In the genomic region with DNA sequence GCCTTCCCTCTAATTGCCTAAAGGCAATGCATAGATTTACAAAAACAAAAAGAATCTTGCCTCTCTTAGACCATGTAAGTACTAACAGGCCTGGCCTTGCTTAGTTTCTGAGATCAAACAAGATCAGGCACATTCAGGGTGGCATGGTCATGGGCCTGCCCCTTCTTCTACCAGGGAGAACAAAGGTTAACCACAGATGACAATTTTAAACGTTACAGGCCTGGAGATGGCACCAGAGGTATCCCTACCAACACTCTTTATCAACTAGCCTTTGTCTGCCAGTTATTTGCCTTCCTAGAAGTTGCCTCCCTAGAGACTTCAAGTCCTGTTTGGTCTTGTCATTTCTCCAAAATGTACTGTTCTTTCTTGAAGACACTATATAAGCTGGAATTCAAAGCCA, we compare ENCODE assay signal across 9 cellular contexts.
DNase-seq lines count a peak whose midpoint lies in the region; ATAC-seq and TF ChIP-seq lines count a peak whose summit lies in the region.
"Had no signal": no experiment of that assay in that cellular context is flagged by ENCODE, and none has a peak within 500 bp of the region (broad histone marks: within the 10 kb centered on the region; RNA-seq: fewer than 3 reads in every experiment).

No MANE protein-coding gene starts in this region.

- no peaks in the 10 kb centered on the region for H3K36me3 Mint-ChIP-seq in activated naive CD4-positive, alpha-beta T cell treated with anti-CD3 and anti-CD28 coated beads for 36 hours (ENCODE audit: low read depth)
- H3K36me3 Mint-ChIP-seq in activated naive CD4-positive, alpha-beta T cell treated with anti-CD3 and anti-CD28 coated beads, Interleukin-2, amount 10 ng/mL, durations not matched to agents 7 days and 5 days, result no peaks in the 10 kb centered on the region
- no peaks in the 10 kb centered on the region for H3K36me3 Mint-ChIP-seq in stimulated activated effector memory CD8-positive, alpha-beta T cell treated with anti-CD3 and anti-CD28 coated beads, Interleukin-12 subunit alpha, Interleukin-12 subunit beta, amount 100 ng/mL, for 72 hours
- H3K36me3 Mint-ChIP-seq: CD4-positive, CD25-positive, alpha-beta regulatory T cell had no signal

- no peaks in the 10 kb centered on the region for H3K27me3 Mint-ChIP-seq in activated naive CD4-positive, alpha-beta T cell treated with anti-CD3 and anti-CD28 coated beads for 36 hours (ENCODE audit: low read depth)
- no peaks in the 10 kb centered on the region for H3K27me3 Mint-ChIP-seq in activated naive CD4-positive, alpha-beta T cell treated with anti-CD3 and anti-CD28 coated beads, Interleukin-2, amount 10 ng/mL, durations not matched to agents 7 days and 5 days
- H3K27me3 Mint-ChIP-seq: CD4-positive, CD25-positive, alpha-beta regulatory T cell had no signal

- no peak for TF ChIP-seq POLR2A in thyroid gland (IDR thresholded peaks at IDR 0.05)

- H3K27ac Mint-ChIP-seq in activated naive CD4-positive, alpha-beta T cell treated with anti-CD3 and anti-CD28 coated beads for 36 hours, result no peak overlapping the region
- no peak overlapping the region for H3K27ac Mint-ChIP-seq in activated naive CD4-positive, alpha-beta T cell treated with anti-CD3 and anti-CD28 coated beads, Interleukin-2, amount 10 ng/mL, durations not matched to agents 7 days and 5 days
- H3K27ac Mint-ChIP-seq in stimulated activated effector memory CD8-positive, alpha-beta T cell treated with anti-CD3 and anti-CD28 coated beads, Interleukin-12 subunit alpha, Interleukin-12 subunit beta, amount 100 ng/mL, for 72 hours, result no peak overlapping the region
- H3K27ac Mint-ChIP-seq: CD4-positive, CD25-positive, alpha-beta regulatory T cell had no signal

- H3K4me1 Mint-ChIP-seq in activated naive CD4-positive, alpha-beta T cell treated with anti-CD3 and anti-CD28 coated beads for 36 hours (ENCODE audit: low read depth), result no peaks in the 10 kb centered on the region
- H3K4me1 Mint-ChIP-seq in activated naive CD4-positive, alpha-beta T cell treated with anti-CD3 and anti-CD28 coated beads, Interleukin-2, amount 10 ng/mL, durations not matched to agents 7 days and 5 days, result no peaks in the 10 kb centered on the region
- no peaks in the 10 kb centered on the region for H3K4me1 Mint-ChIP-seq in stimulated activated effector memory CD8-positive, alpha-beta T cell treated with anti-CD3 and anti-CD28 coated beads, Interleukin-12 subunit alpha, Interleukin-12 subunit beta, amount 100 ng/mL, for 72 hours
- H3K4me1 Mint-ChIP-seq: CD4-positive, CD25-positive, alpha-beta regulatory T cell had no signal

- peak; percentile 13 for DNase-seq in activated naive CD4-positive, alpha-beta T cell treated with anti-CD3 and anti-CD28 coated beads for 36 hours
- no peak for DNase-seq in activated naive CD4-positive, alpha-beta T cell treated with anti-CD3 and anti-CD28 coated beads, Interleukin-2, amount 10 ng/mL, durations not matched to agents 7 days and 5 days
- DNase-seq in NCI-H2171 treated with DMSO at 0.1 percent for 48 hours (lab: John Stamatoyannopoulos, UW) (peak; percentile 82), fibroblast of gingiva (ENCODE audit: low read depth) (peak; percentile 57), thyroid gland (no peak), iPS-NIHi11 (ENCODE audit: low spot score) (no peak)
- no peak for DNase-seq in stimulated activated effector memory CD8-positive, alpha-beta T cell treated with anti-CD3 and anti-CD28 coated beads, Interleukin-12 subunit alpha, Interleukin-12 subunit beta, amount 100 ng/mL, for 72 hours (ENCODE audit: low spot score in 2 of 2)

- intact Hi-C loops in activated naive CD4-positive, alpha-beta T cell treated with anti-CD3 and anti-CD28 coated beads for 36 hours (cut with micrococcal nuclease), result loop anchor here (10.0 kb wide), 1 partner anchor 541 kb away; no protein-coding TSS in a partner anchor
- intact Hi-C loops in thyroid gland (cut with DNase I), result no loop called here

- CTCF ChIA-PET in activated naive CD4-positive, alpha-beta T cell treated with anti-CD3 and anti-CD28 coated beads for 36 hours (lab: Charles Lee), result no interaction called here
- CTCF ChIA-PET in activated naive CD4-positive, alpha-beta T cell treated with anti-CD3 and anti-CD28 coated beads, Interleukin-2, amount 10 ng/mL, durations not matched to agents 7 days and 5 days (lab: Charles Lee), result no interaction called here

- peak; percentile 31 for ATAC-seq in stimulated activated effector memory CD8-positive, alpha-beta T cell treated with anti-CD3 and anti-CD28 coated beads, Interleukin-12 subunit alpha, Interleukin-12 subunit beta, amount 100 ng/mL, for 72 hours
- ATAC-seq in HG03139 (IDR thresholded peaks at IDR 0.05; ENCODE audit: unreplicated experiment), result no peak

- no peaks in the 10 kb centered on the region for H3K9me3 Mint-ChIP-seq in activated naive CD4-positive, alpha-beta T cell treated with anti-CD3 and anti-CD28 coated beads for 36 hours
- no peaks in the 10 kb centered on the region for H3K9me3 Mint-ChIP-seq in activated naive CD4-positive, alpha-beta T cell treated with anti-CD3 and anti-CD28 coated beads, Interleukin-2, amount 10 ng/mL, durations not matched to agents 7 days and 5 days
- no peaks in the 10 kb centered on the region for H3K9me3 Mint-ChIP-seq in stimulated activated effector memory CD8-positive, alpha-beta T cell treated with anti-CD3 and anti-CD28 coated beads, Interleukin-12 subunit alpha, Interleukin-12 subunit beta, amount 100 ng/mL, for 72 hours

- no peak overlapping the region for H3K4me3 Mint-ChIP-seq in activated naive CD4-positive, alpha-beta T cell treated with anti-CD3 and anti-CD28 coated beads for 36 hours
- no peak overlapping the region for H3K4me3 Mint-ChIP-seq in activated naive CD4-positive, alpha-beta T cell treated with anti-CD3 and anti-CD28 coated beads, Interleukin-2, amount 10 ng/mL, durations not matched to agents 7 days and 5 days
- H3K4me3 Mint-ChIP-seq in stimulated activated effector memory CD8-positive, alpha-beta T cell treated with anti-CD3 and anti-CD28 coated beads, Interleukin-12 subunit alpha, Interleukin-12 subunit beta, amount 100 ng/mL, for 72 hours, result no peak overlapping the region
- H3K4me3 Mint-ChIP-seq: CD4-positive, CD25-positive, alpha-beta regulatory T cell had no signal

- no peaks in the 10 kb centered on the region for H3K36me3 ChIP-seq in thyroid gland

- no peak for TF ChIP-seq CTCF in thyroid gland (IDR thresholded peaks at IDR 0.05)

- H3K9me3 ChIP-seq in thyroid gland, result no peaks in the 10 kb centered on the region

- no peak overlapping the region for H3K4me3 ChIP-seq in thyroid gland (replicated peaks in 1 of 3)

- no peak overlapping the region for H3K27ac ChIP-seq in thyroid gland

- H3K27me3 ChIP-seq in thyroid gland, result no peaks in the 10 kb centered on the region

- no peaks in the 10 kb centered on the region for H3K4me1 ChIP-seq in thyroid gland

- WGBS in thyroid gland, 2 donors, result 4 to 8% methylated on average over 1 of the region's 1 CpG

Comparison
In these comparisons a context has a peak if more than half of its experiments do, and no peak if none do; other contexts are left out.
1. DNase-seq: peak in activated naive CD4-positive, alpha-beta T cell treated with anti-CD3 and anti-CD28 coated beads for 36 hours (single experiment), NCI-H2171 treated with DMSO at 0.1 percent for 48 hours (single experiment) and fibroblast of gingiva (single experiment); none in activated naive CD4-positive, alpha-beta T cell treated with anti-CD3 and anti-CD28 coated beads, Interleukin-2, amount 10 ng/mL, durations not matched to agents 7 days and 5 days (single experiment), stimulated activated effector memory CD8-positive, alpha-beta T cell treated with anti-CD3 and anti-CD28 coated beads, Interleukin-12 subunit alpha, Interleukin-12 subunit beta, amount 100 ng/mL, for 72 hours (0 of 2), thyroid gland (0 of 2) and iPS-NIHi11 (single experiment).